10 cellular contexts compared by ENCODE assay signal in the genomic region with DNA sequence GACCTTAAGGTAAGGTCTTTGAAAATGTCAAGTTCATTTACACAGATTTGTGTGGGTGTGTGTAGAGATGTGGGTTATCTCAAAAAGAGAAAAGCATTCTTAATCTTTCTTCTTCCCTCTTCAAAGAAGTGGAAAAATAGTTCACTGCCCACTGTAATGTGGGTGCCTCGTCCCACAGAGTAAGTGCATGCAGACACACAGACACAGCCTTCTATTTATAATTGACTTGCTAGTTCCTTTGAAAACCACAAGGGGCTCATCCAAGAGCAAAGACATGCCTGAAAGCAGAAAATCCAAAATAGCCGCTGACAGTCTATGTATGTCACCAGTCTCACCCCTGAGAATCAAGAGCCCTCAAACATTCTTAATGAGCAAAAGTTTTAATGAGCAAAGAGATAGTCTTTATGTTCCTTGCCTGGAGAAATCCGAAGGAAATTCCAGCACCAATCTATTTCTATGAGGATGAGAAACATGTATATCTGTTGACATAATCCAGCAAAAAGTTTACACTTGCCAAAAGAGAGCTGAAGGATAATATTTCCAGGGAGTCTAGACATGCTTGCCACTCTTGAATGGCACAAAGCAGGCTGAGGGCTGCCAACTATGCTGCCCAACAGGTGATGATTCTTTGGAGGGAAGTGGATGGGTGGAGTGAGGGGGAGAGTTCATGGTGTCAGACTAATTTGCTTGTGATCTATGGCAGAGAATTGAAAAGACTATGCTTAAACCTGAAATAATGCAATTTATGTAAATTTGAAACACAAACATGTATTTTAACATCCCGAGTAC.
DNase-seq lines count a peak whose midpoint lies in the region; ATAC-seq, FAIRE-seq and TF ChIP-seq lines count a peak whose summit lies in the region.
"Had no signal": no experiment of that assay in that cellular context is flagged by ENCODE, and none has a peak within 500 bp of the region (broad histone marks: within the 10 kb centered on the region; RNA-seq: fewer than 3 reads in every experiment).

No MANE protein-coding gene starts in this region.

- no peaks in the 10 kb centered on the region for H3K9me1 ChIP-seq in keratinocyte (ENCODE audit: control insufficient read depth, extremely low read depth, insufficient read depth, low read length)

- intact Hi-C loops in natural killer cell (cut with micrococcal nuclease) = no loop called here

- DNase-seq in AG08395 (ENCODE audit: low spot score) (peak; percentile 21), HCEC 1CT (peak; percentile 10), keratinocyte (ENCODE audit: low read depth, low spot score) (no peak), NCI-H1694 (lab: John Stamatoyannopoulos, UW) (no peak), natural killer cell (no peak), T-helper 17 cell (no peak), GOT3 (lab: John Stamatoyannopoulos, UW) (no peak)
- DNase-seq: NCI-H510A had no signal

- no peaks in the 10 kb centered on the region for H3K27me3 ChIP-seq in keratinocyte (ENCODE audit: control insufficient read depth, extremely low read depth, insufficient read depth, low read length)

- H3K4me1 Mint-ChIP-seq in activated naive CD8-positive, alpha-beta T cell (ENCODE audit: low read depth) = peaks cover 39% of the 10 kb centered on the region
- H3K4me1 Mint-ChIP-seq in natural killer cell (peaks cover 7 to 8% of the 10 kb centered on the region in 2 donors), T-helper 17 cell (peaks cover 35% of the 10 kb centered on the region)

- no peaks in the 10 kb centered on the region for H3K27me3 Mint-ChIP-seq in activated naive CD8-positive, alpha-beta T cell
- H3K27me3 Mint-ChIP-seq in natural killer cell (ENCODE audit: low read depth in 2 of 2) (no peaks in the 10 kb centered on the region), T-helper 17 cell (no peaks in the 10 kb centered on the region)

- TF ChIP-seq CTCF in keratinocyte (optimal IDR thresholded peaks at IDR 0.05 in 1 of 3, IDR thresholded peaks at IDR 0.05 in 1 of 3, conservative IDR thresholded peaks at IDR 0.05 in 1 of 3; ENCODE audit: extremely low read depth in 1 of 3, insufficient read depth in 2 of 3, low read length in 3 of 3) (peak in 2 of 3 experiments; percentile 19), natural killer cell (IDR thresholded peaks at IDR 0.05) (no peak)

- H3K36me3 ChIP-seq in keratinocyte (ENCODE audit: control insufficient read depth in 2 of 2, extremely low read depth in 1 of 2, insufficient read depth in 2 of 2, low read length in 2 of 2) = peaks cover 4 to 5% of the 10 kb centered on the region in 2 experiments

- H3K27ac ChIP-seq in keratinocyte (ENCODE audit: control insufficient read depth, insufficient read depth, low read length) = no peak overlapping the region

- H3K79me2 ChIP-seq in keratinocyte (ENCODE audit: control insufficient read depth, insufficient read depth, low read length) = peaks cover 5% of the 10 kb centered on the region

- no peaks in the 10 kb centered on the region for H4K20me1 ChIP-seq in keratinocyte (ENCODE audit: control insufficient read depth, extremely low read depth, insufficient read depth, low read length)

- FAIRE-seq in keratinocyte (lab: Jason Lieb, UNC) = no peak
- FAIRE-seq: small intestine had no signal

- H2AFZ ChIP-seq in keratinocyte (ENCODE audit: control insufficient read depth, low read length) = no peak overlapping the region

- H3K9me3 ChIP-seq in keratinocyte (ENCODE audit: control insufficient read depth, low read depth, low read length) = no peaks in the 10 kb centered on the region
- H3K9me3 ChIP-seq in T-helper 17 cell (ENCODE audit: control insufficient read depth, low read length, poor library complexity, severe bottlenecking) = no peaks in the 10 kb centered on the region

- peak overlapping the region; percentile 71 for H3K27ac Mint-ChIP-seq in activated naive CD8-positive, alpha-beta T cell
- H3K27ac Mint-ChIP-seq in natural killer cell = no peak overlapping the region
- no peak overlapping the region for H3K27ac Mint-ChIP-seq in T-helper 17 cell

- H3K9ac ChIP-seq in keratinocyte (ENCODE audit: control insufficient read depth, extremely low read depth, insufficient read depth, low read length) = no peak overlapping the region

- H3K4me1 ChIP-seq in keratinocyte (ENCODE audit: control insufficient read depth, extremely low read depth, insufficient read depth, low read length) = peaks cover 46% of the 10 kb centered on the region

- H3K36me3 Mint-ChIP-seq in activated naive CD8-positive, alpha-beta T cell = peaks cover 14% of the 10 kb centered on the region
- no peaks in the 10 kb centered on the region for H3K36me3 Mint-ChIP-seq in natural killer cell
- H3K36me3 Mint-ChIP-seq in T-helper 17 cell (ENCODE audit: low read depth) = peaks cover 15% of the 10 kb centered on the region

- H3K4me2 ChIP-seq in keratinocyte (ENCODE audit: control insufficient read depth, extremely low read depth, insufficient read depth, low read depth, low read length) = no peak overlapping the region

- H3K4me3 Mint-ChIP-seq in activated naive CD8-positive, alpha-beta T cell = peak overlapping the region; percentile 57
- H3K4me3 Mint-ChIP-seq in natural killer cell = no peak overlapping the region
- H3K4me3 Mint-ChIP-seq in T-helper 17 cell = no peak overlapping the region

- ATAC-seq in natural killer cell (no peak), T-helper 17 cell (no peak)

- H3K9me3 Mint-ChIP-seq in activated naive CD8-positive, alpha-beta T cell (ENCODE audit: low read depth) = no peaks in the 10 kb centered on the region
- no peaks in the 10 kb centered on the region for H3K9me3 Mint-ChIP-seq in natural killer cell

- no peak overlapping the region for H3K4me3 ChIP-seq in keratinocyte (ENCODE audit: control insufficient read depth in 2 of 3, extremely low read depth in 1 of 3, insufficient read depth in 2 of 3, low read depth in 1 of 3, low read length in 3 of 3)

- dilution Hi-C loops in keratinocyte (cut with MboI; ENCODE audit: extremely low pct_ligation_motif_present, low sequenced_read_pairs) = no loop called here

Comparison
In these comparisons a context has a peak if more than half of its experiments do, and no peak if none do; other contexts are left out.
1. DNase-seq: peak in AG08395 (single experiment) and HCEC 1CT (single experiment); none in keratinocyte (single experiment), NCI-H1694 (single experiment), natural killer cell (single experiment), T-helper 17 cell (0 of 3) and GOT3 (single experiment).